ENCODE assay signal across 14 cellular contexts in genomic region chr16:72024862-72025382, GRCh38. TPM values are rescaled to one million over a fixed set of nuclear protein-coding genes. Genes with fewer than 3 reads are reported as not detected.
"Had no signal": no experiment of that assay in that cellular context is flagged by ENCODE, and none has a peak within 500 bp of the region (broad histone marks: within the 10 kb centered on the region; RNA-seq: fewer than 3 reads in every experiment).

No MANE protein-coding gene starts in this region.

- H3K27me3 ChIP-seq: body of pancreas, gastroesophageal sphincter, heart right ventricle, neutrophil, transverse colon had no signal

- H3K9me3 ChIP-seq: body of pancreas, gastroesophageal sphincter, heart right ventricle, neutrophil, transverse colon had no signal

- H3K4me1 ChIP-seq: body of pancreas, gastroesophageal sphincter, heart right ventricle, transverse colon had no signal

- H3K4me3 Mint-ChIP-seq: naive thymus-derived CD8-positive, alpha-beta T cell had no signal

- H3K9me3 Mint-ChIP-seq: naive thymus-derived CD8-positive, alpha-beta T cell had no signal

- DNase-seq: activated CD4-positive, alpha-beta T cell treated with anti-CD3 and anti-CD28 coated beads, Interleukin-2, amount 50 U/mL, for 1 hour; activated naive CD4-positive, alpha-beta T cell treated with Interleukin-2 at 50 U/mL for 16 hours; body of pancreas; erythroblast; heart right ventricle; naive thymus-derived CD8-positive, alpha-beta T cell; stimulated activated CD4-positive, alpha-beta T cell treated with anti-CD3 and anti-CD28 coated beads, Interleukin-2, amount 100 ng/mL, for 48 hours; stimulated activated naive CD4-positive, alpha-beta T cell; transverse colon had no signal

- ATAC-seq: body of pancreas; gastroesophageal sphincter; naive thymus-derived CD8-positive, alpha-beta T cell had no signal

- H3K27ac ChIP-seq: body of pancreas, gastroesophageal sphincter, heart right ventricle, neutrophil, transverse colon had no signal

- FAIRE-seq: colon, islet of Langerhans had no signal

- H3K4me3 ChIP-seq: body of pancreas, gastroesophageal sphincter, heart right ventricle, transverse colon had no signal

- H3K27me3 Mint-ChIP-seq: naive thymus-derived CD8-positive, alpha-beta T cell had no signal

RNA-seq across cellular contexts. Expression of gene PKD1L3, which starts 24.7 kb away (rescaled TPM):
- total RNA-seq: body of pancreas; naive thymus-derived CD8-positive, alpha-beta T cell had no signal
- polyA plus RNA-seq: naive thymus-derived CD8-positive, alpha-beta T cell had no signal

RNA-seq across cellular contexts. Expression of gene HPR, which starts 38.1 kb away (rescaled TPM):
- total RNA-seq: body of pancreas; naive thymus-derived CD8-positive, alpha-beta T cell; renal cortical epithelial cell; transverse colon had no signal
- polyA plus RNA-seq: naive thymus-derived CD8-positive, alpha-beta T cell had no signal
